ENCODE assay signal across 29 cellular contexts in genomic region chr3:13846238-13846637, GRCh38. TPM values are rescaled to one million over a fixed set of nuclear protein-coding genes. Genes with fewer than 3 reads are reported as not detected.
"Had no signal": no experiment of that assay in that cellular context is flagged by ENCODE, and none has a peak within 500 bp of the region (broad histone marks: within the 10 kb centered on the region; RNA-seq: fewer than 3 reads in every experiment).

No MANE protein-coding gene starts in this region.

- H3K4me3 ChIP-seq: hepatocyte, left ventricle myocardium inferior, lung, ovary, right atrium auricular region, right lobe of liver, smooth muscle cell, stomach, testis, thyroid gland, transverse colon, upper lobe of left lung, vagina had no signal

- H3K4me1 ChIP-seq: left ventricle myocardium inferior, right atrium auricular region, right lobe of liver, stomach, testis, thyroid gland, transverse colon, upper lobe of left lung had no signal

- H3K79me2 ChIP-seq: hepatocyte had no signal

- H3K9me3 ChIP-seq: left ventricle myocardium inferior, ovary, right atrium auricular region, right lobe of liver, stomach, testis, thyroid gland, transverse colon, upper lobe of left lung, vagina had no signal

- H3K36me3 Mint-ChIP-seq: mesothelial cell of epicardium; naive B cell; natural killer cell; stimulated activated naive B cell treated with anti-CD40 and anti-IgM and Interleukin-4, amounts not matched to agents 10 μg/mL and 1 μg/mL and 100 μg/mL, for 72 hours had no signal

- H3K36me3 ChIP-seq: left ventricle myocardium inferior, ovary, right atrium auricular region, right lobe of liver, stomach, thyroid gland, transverse colon, upper lobe of left lung, vagina had no signal

- H3K4me2 ChIP-seq: hepatocyte, smooth muscle cell had no signal

- DNase-seq: islet precursor cell; left ventricle myocardium inferior; mesendoderm; naive B cell; natural killer cell; nephron progenitor cell; nucleus accumbens; ovary; right lobe of liver; stimulated activated CD4-positive, alpha-beta T cell treated with anti-CD3 and anti-CD28 coated beads, Interleukin-1b, Interleukin-23, amount 100 ng/mL, for 48 hours; stimulated activated CD4-positive, alpha-beta T cell treated with anti-CD3 and anti-CD28 coated beads, Interleukin-2, amount 100 ng/mL, for 48 hours; stimulated activated CD4-positive, alpha-beta T cell treated with anti-CD3 and anti-CD28 coated beads, Interleukin-4, amount 100 ng/mL, for 4 hours; stimulated activated naive B cell treated with anti-CD40 and anti-IgM and Interleukin-4, amounts not matched to agents 10 μg/mL and 1 μg/mL and 100 μg/mL, for 72 hours; stimulated activated naive CD8-positive, alpha-beta T cell treated with anti-CD3 and anti-CD28 coated beads, Interleukin-15, Interleukin-2, amounts not matched to agents 100 U/mL and 50 U/mL, for 24 hours; stomach; testis; thyroid gland; transverse colon; upper lobe of left lung had no signal

- H3K4me3 Mint-ChIP-seq: mesothelial cell of epicardium; naive B cell; natural killer cell; nephron progenitor cell; stimulated activated naive B cell treated with anti-CD40 and anti-IgM and Interleukin-4, amounts not matched to agents 10 μg/mL and 1 μg/mL and 100 μg/mL, for 72 hours had no signal

- ATAC-seq: natural killer cell; stimulated activated naive B cell treated with anti-CD40 and anti-IgM and Interleukin-4, amounts not matched to agents 10 μg/mL and 1 μg/mL and 100 μg/mL, for 72 hours; stimulated activated naive CD8-positive, alpha-beta T cell treated with anti-CD3 and anti-CD28 coated beads, Interleukin-15, Interleukin-2, amounts not matched to agents 100 U/mL and 50 U/mL, for 24 hours had no signal

- H2AFZ ChIP-seq: hepatocyte had no signal

- H3K27ac Mint-ChIP-seq: mesothelial cell of epicardium; naive B cell; natural killer cell; nephron progenitor cell; progenitor cell of endocrine pancreas; stimulated activated naive B cell treated with anti-CD40 and anti-IgM and Interleukin-4, amounts not matched to agents 10 μg/mL and 1 μg/mL and 100 μg/mL, for 72 hours had no signal

- H3K27me3 ChIP-seq: ovary, right atrium auricular region, right lobe of liver, testis, thyroid gland, transverse colon, upper lobe of left lung, vagina had no signal

- H3K4me1 Mint-ChIP-seq: naive B cell; natural killer cell; nephron progenitor cell; stimulated activated naive B cell treated with anti-CD40 and anti-IgM and Interleukin-4, amounts not matched to agents 10 μg/mL and 1 μg/mL and 100 μg/mL, for 72 hours had no signal

- H3K9me3 Mint-ChIP-seq: natural killer cell; nephron progenitor cell; stimulated activated naive B cell treated with anti-CD40 and anti-IgM and Interleukin-4, amounts not matched to agents 10 μg/mL and 1 μg/mL and 100 μg/mL, for 72 hours had no signal

- H3K27ac ChIP-seq: hepatocyte, left ventricle myocardium inferior, ovary, right atrium auricular region, right lobe of liver, stomach, testis, thyroid gland, transverse colon, upper lobe of left lung, vagina had no signal

RNA-seq across cellular contexts. Expression of gene WNT7A, which starts 33.6 kb away (rescaled TPM):
- total RNA-seq: left ventricle myocardium inferior, progenitor cell of endocrine pancreas, pulmonary artery endothelial cell, right atrium auricular region, right lobe of liver, skeletal muscle tissue, stomach, thyroid gland, transverse colon, urinary bladder, vagina had no signal
